2 cellular contexts compared by ENCODE assay signal in genomic region chr10:91891285-91892001, GRCh38.
TF ChIP-seq lines count a peak whose summit lies in the region.

No MANE protein-coding gene starts in this region.

TF ChIP-seq in H1, 55 proteins besides CTCF, POLR2A, EP300 and RAD21:
- TF ChIP-seq NANOG (IDR thresholded peaks at IDR 0.05; ENCODE audit: insufficient read depth, low read depth, low read length, poor library complexity, severe bottlenecking), result no peak
- no peak for TF ChIP-seq TBP (IDR thresholded peaks at IDR 0.05; ENCODE audit: low read depth, low read length)
- no peak for TF ChIP-seq HDAC2 (IDR thresholded peaks at IDR 0.05; ENCODE audit: borderline replicate concordance in 1 of 2, low read depth in 2 of 2, low read length in 2 of 2)
- no peak for TF ChIP-seq BACH1 (IDR thresholded peaks at IDR 0.05; ENCODE audit: low read length)
- TF ChIP-seq SUZ12 (IDR thresholded peaks at IDR 0.05; ENCODE audit: low read length), result no peak
- no peak for TF ChIP-seq SRF (IDR thresholded peaks at IDR 0.05; ENCODE audit: low read depth, low read length)
- TF ChIP-seq CBX8 (IDR thresholded peaks at IDR 0.05; ENCODE audit: borderline replicate concordance, low read depth, low read length), result no peak
- TF ChIP-seq TCF12 (IDR thresholded peaks at IDR 0.05; ENCODE audit: low read depth, low read length), result no peak
- TF ChIP-seq SAP30 (IDR thresholded peaks at IDR 0.05; ENCODE audit: insufficient read depth, insufficient replicate concordance, low read length), result no peak
- no peak for TF ChIP-seq GABPA (IDR thresholded peaks at IDR 0.05; ENCODE audit: borderline replicate concordance, insufficient read depth, low read length)
- TF ChIP-seq ASH2L (IDR thresholded peaks at IDR 0.05; ENCODE audit: low read length), result no peak
- TF ChIP-seq JUN (IDR thresholded peaks at IDR 0.05; ENCODE audit: low read depth, low read length), result no peak
- TF ChIP-seq RXRA (IDR thresholded peaks at IDR 0.05; ENCODE audit: insufficient read depth, low read depth, low read length), result no peak

TF ChIP-seq in GM12891, 5 proteins besides CTCF, POLR2A, EP300 and RAD21:
- TF ChIP-seq PAX5 (IDR thresholded peaks at IDR 0.05; ENCODE audit: insufficient read depth, low read length, severe bottlenecking) (no peak), TAF1 (IDR thresholded peaks at IDR 0.05; ENCODE audit: low read depth, low read length) (no peak), POU2F2 (IDR thresholded peaks at IDR 0.05; ENCODE audit: low read depth, low read length) (no peak), SPI1 (IDR thresholded peaks at IDR 0.05; ENCODE audit: low read depth, low read length) (no peak), POLR2AphosphoS5 (IDR thresholded peaks at IDR 0.05; ENCODE audit: low read depth, low read length) (no peak)
TF ChIP-seq in GM12891: peak in this region for 0.
